Comparison of ENCODE assay signal across 19 cellular contexts in genomic region chr13:57352114-57352513, GRCh38.
"Had no signal": no experiment of that assay in that cellular context is flagged by ENCODE, and none has a peak within 500 bp of the region (broad histone marks: within the 10 kb centered on the region; RNA-seq: fewer than 3 reads in every experiment).

No MANE protein-coding gene starts in this region.

- DNase-seq: dermis blood vessel endothelial cell; dorsolateral prefrontal cortex; effector CD4-positive, alpha-beta T cell; effector memory CD4-positive, alpha-beta T cell; foreskin keratinocyte; heart left ventricle; hypothalamus; immature natural killer cell; islet precursor cell; kidney; kidney glomerular epithelial cell; left colon; left lung; left ventricle myocardium superior; lower lobe of right lung; mesenchymal stem cell; mucosa of descending colon; naive B cell; naive thymus-derived CD8-positive, alpha-beta T cell had no signal
